9 cellular contexts compared by ENCODE assay signal in the genomic region with DNA sequence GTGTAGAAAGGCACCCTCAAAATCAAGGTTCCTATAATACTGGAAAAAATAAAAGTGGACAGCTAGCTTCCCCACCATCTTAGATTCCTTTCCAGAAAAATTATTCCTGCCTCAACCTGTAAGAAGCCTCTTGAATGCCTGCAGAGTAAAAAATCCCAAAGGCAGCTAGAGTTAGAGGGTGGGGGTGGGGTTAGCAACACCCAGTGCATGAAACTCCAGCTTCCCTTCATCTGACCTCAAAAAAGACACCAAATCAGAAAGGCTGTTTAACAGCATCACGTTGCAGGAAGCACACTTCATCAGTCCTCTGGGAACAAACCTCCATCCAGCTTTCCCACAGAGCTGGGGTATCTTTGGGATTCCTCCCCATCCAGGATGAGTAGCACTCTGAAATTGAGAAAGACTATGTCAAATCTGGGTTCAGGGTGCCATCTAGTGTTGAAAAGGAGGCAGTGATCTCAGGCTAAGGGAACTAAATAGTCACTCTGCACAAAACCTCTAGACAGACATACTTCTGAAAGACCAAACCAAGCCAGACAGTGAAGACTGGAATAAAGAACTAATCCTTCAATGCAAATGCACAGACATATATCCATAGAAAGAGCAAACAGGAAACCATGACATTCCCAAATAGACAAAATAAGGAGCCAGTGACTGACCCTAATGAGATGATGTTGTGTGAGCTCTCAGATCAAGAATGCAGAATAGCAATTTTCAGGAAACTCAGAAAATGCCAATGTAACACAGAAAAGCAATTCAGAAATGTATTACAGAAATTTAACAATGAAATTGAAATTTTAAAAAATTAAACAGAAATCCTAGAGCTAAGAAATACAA.
DNase-seq lines count a peak whose midpoint lies in the region; ATAC-seq, FAIRE-seq and TF ChIP-seq lines count a peak whose summit lies in the region.
"Had no signal": no experiment of that assay in that cellular context is flagged by ENCODE, and none has a peak within 500 bp of the region (broad histone marks: within the 10 kb centered on the region; RNA-seq: fewer than 3 reads in every experiment).

No MANE protein-coding gene starts in this region.

- no peak overlapping the region for H3K4me3 Mint-ChIP-seq in immature natural killer cell
- H3K4me3 Mint-ChIP-seq: naive thymus-derived CD8-positive, alpha-beta T cell had no signal

- POLR2A ChIA-PET in A549 (lab: Yijun Ruan, JAX) = no interaction called here

- no peak overlapping the region for H3K27ac ChIP-seq in A549

- TF ChIP-seq RAD21 in A549 (conservative IDR thresholded peaks at IDR 0.05 in 1 of 2, IDR thresholded peaks at IDR 0.05 in 1 of 2) = peak; percentile 62 to 66

- TF ChIP-seq CTCF in A549 (IDR thresholded peaks at IDR 0.05) = peak; percentile 52

- 0% methylated on average over 1 of the region's 1 CpG for WGBS in A549 (ENCODE audit: missing lambda C conversion rate)

- no peaks in the 10 kb centered on the region; the same call in 2 of the 3 replicates for H3K9me3 ChIP-seq in A549

- no peak for TF ChIP-seq EP300 in A549 (IDR thresholded peaks at IDR 0.05)

- TF ChIP-seq POLR2A in A549 (IDR thresholded peaks at IDR 0.05; ENCODE audit: low read length) = no peak

- DNase-seq in A549 (ENCODE audit: low read depth in 1 of 2, low spot score in 1 of 2) (peak; percentile 11 to 30), GM03348 (ENCODE audit: low spot score) (peak; percentile 62), NCI-H2227 treated with DMSO at 0.1 percent for 48 hours (lab: John Stamatoyannopoulos, UW) (peak; percentile 2), astrocyte of the hippocampus (ENCODE audit: low read depth, low spot score) (peak; percentile 55), immature natural killer cell (peak; percentile 19 to 45 (median 45)), urothelium cell line (ENCODE audit: low spot score) (peak; percentile 33)

- peaks cover 8 to 12% of the 10 kb centered on the region in 2 donors for H3K4me1 Mint-ChIP-seq in immature natural killer cell

- ATAC-seq in A549 (peak; percentile 79 to 80; a peak in 5 of 6 replicates), HG02763 (IDR thresholded peaks at IDR 0.05; ENCODE audit: unreplicated experiment) (peak; percentile 76), HG03457 (IDR thresholded peaks at IDR 0.05; ENCODE audit: unreplicated experiment) (no peak)
- ATAC-seq: naive thymus-derived CD8-positive, alpha-beta T cell had no signal

- peak overlapping the region in 1 of 6 donors; percentile 24 for H3K27ac Mint-ChIP-seq in immature natural killer cell

- peaks cover 0 to 4% (median 0%) of the 10 kb centered on the region in 6 donors for H3K9me3 Mint-ChIP-seq in immature natural killer cell

- no peak overlapping the region for H3K4me3 ChIP-seq in A549

- no peaks in the 10 kb centered on the region for H3K4me1 ChIP-seq in A549

- peaks cover 9 to 16% (median 9%) of the 10 kb centered on the region in 3 donors for H3K36me3 Mint-ChIP-seq in immature natural killer cell

- no peak overlapping the region for H3K4me2 ChIP-seq in A549

- peaks cover 0 to 4% (median 0%) of the 10 kb centered on the region in 3 donors for H3K27me3 Mint-ChIP-seq in immature natural killer cell (ENCODE audit: low read depth in 3 of 3)
- H3K27me3 Mint-ChIP-seq: naive thymus-derived CD8-positive, alpha-beta T cell had no signal

- peak; percentile 81 for FAIRE-seq in A549 (lab: Jason Lieb, UNC)
- no peak for FAIRE-seq in urothelium cell line (lab: Jason Lieb, UNC)

- CTCF ChIA-PET in A549 (lab: Yijun Ruan, JAX) = interaction anchor here (0.5 to 1.8 kb wide), 11 partner anchors 10 to 1168 kb away, joined by 3 to 15 read pairs (median 3); no protein-coding TSS in a partner anchor

TF ChIP-seq in A549, 52 proteins besides CTCF, POLR2A, EP300 and RAD21:
- peak; percentile 37 for TF ChIP-seq SMC3 (IDR thresholded peaks at IDR 0.05)
- no peak for TF ChIP-seq NR3C1 (IDR thresholded peaks at IDR 0.05)
- TF ChIP-seq KDM1A (IDR thresholded peaks at IDR 0.05; ENCODE audit: low read depth) = no peak
- TF ChIP-seq RCOR1 (IDR thresholded peaks at IDR 0.05; ENCODE audit: low read depth, low read length) = no peak

Comparison
In these comparisons a context has a peak if more than half of its experiments do, and no peak if none do; other contexts are left out.
1. DNase-seq: peak in every context shown above with its lines; median percentile 62 in GM03348; 55 in astrocyte of the hippocampus; 45 in immature natural killer cell; 33 in urothelium cell line; 20 in A549; 2 in NCI-H2227 treated with DMSO at 0.1 percent for 48 hours.